ENCODE assay signal across 10 cellular contexts in the genomic region with DNA sequence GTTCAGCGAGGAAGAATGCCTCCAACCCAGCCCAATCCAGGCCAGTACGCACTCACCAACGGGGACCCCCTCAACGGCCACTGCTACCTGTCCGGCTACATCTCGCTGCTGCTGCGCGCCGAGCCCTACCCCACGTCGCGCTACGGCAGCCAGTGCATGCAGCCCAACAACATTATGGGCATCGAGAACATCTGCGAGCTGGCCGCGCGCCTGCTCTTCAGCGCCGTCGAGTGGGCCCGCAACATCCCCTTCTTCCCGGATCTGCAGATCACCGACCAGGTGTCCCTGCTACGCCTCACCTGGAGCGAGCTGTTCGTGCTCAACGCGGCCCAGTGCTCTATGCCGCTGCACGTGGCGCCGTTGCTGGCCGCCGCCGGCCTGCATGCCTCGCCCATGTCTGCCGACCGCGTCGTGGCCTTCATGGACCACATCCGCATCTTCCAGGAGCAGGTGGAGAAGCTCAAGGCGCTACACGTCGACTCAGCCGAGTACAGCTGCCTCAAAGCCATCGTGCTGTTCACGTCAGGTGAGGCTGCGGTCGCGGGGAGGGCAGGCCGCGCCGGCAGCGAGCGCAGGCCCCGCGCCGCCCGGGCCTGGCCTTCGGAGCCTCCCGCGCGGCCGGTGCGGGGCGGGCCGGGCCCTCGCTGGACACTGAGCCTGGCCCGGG. TPM values are rescaled to one million over a fixed set of nuclear protein-coding genes. Genes with fewer than 3 reads are reported as not detected.
DNase-seq lines count a peak whose midpoint lies in the region; ATAC-seq and TF ChIP-seq lines count a peak whose summit lies in the region.
"Had no signal": no experiment of that assay in that cellular context is flagged by ENCODE, and none has a peak within 500 bp of the region (broad histone marks: within the 10 kb centered on the region; RNA-seq: fewer than 3 reads in every experiment).

No MANE protein-coding gene starts in this region.

- peaks cover 60% of the 10 kb centered on the region for H3K27me3 Mint-ChIP-seq in activated CD4-positive, alpha-beta T cell treated with anti-CD3 and anti-CD28 coated beads for 36 hours
- peaks cover 47% of the 10 kb centered on the region for H3K27me3 Mint-ChIP-seq in stimulated activated naive CD8-positive, alpha-beta T cell treated with anti-CD3 and anti-CD28 coated beads, Interleukin-15, amount 100 ng/mL, for 72 hours

- TF ChIP-seq CTCF in brain microvascular endothelial cell (IDR thresholded peaks at IDR 0.05; ENCODE audit: low read depth, low read length, missing control alignments), result no peak

- peak overlapping the region; percentile 76 for H3K27ac ChIP-seq in brain microvascular endothelial cell
- H3K27ac ChIP-seq: thoracic aorta had no signal

- intact Hi-C loops in activated CD4-positive, alpha-beta T cell treated with anti-CD3 and anti-CD28 coated beads for 36 hours (cut with DNase I, micrococcal nuclease), result loop anchor here (2.0 kb wide), 3 partner anchors 15 to 19 kb away; no protein-coding TSS in a partner anchor

- H3K4me3 Mint-ChIP-seq in activated CD4-positive, alpha-beta T cell treated with anti-CD3 and anti-CD28 coated beads for 36 hours, result no peak overlapping the region
- H3K4me3 Mint-ChIP-seq in stimulated activated naive CD8-positive, alpha-beta T cell treated with anti-CD3 and anti-CD28 coated beads, Interleukin-15, amount 100 ng/mL, for 72 hours, result peak overlapping the region; percentile 53 to 71

- H3K36me3 ChIP-seq in brain microvascular endothelial cell (replicated peaks), result peaks cover 47% of the 10 kb centered on the region
- H3K36me3 ChIP-seq: thoracic aorta had no signal

- no peak overlapping the region for H3K27ac Mint-ChIP-seq in activated CD4-positive, alpha-beta T cell treated with anti-CD3 and anti-CD28 coated beads for 36 hours
- H3K27ac Mint-ChIP-seq in stimulated activated naive CD8-positive, alpha-beta T cell treated with anti-CD3 and anti-CD28 coated beads, Interleukin-15, amount 100 ng/mL, for 72 hours, result peak overlapping the region in 1 of 2 donors; percentile 57

- peaks cover 6% of the 10 kb centered on the region for H3K36me3 Mint-ChIP-seq in activated CD4-positive, alpha-beta T cell treated with anti-CD3 and anti-CD28 coated beads for 36 hours (ENCODE audit: low read depth)

- peaks cover 22% of the 10 kb centered on the region for H3K4me1 Mint-ChIP-seq in activated CD4-positive, alpha-beta T cell treated with anti-CD3 and anti-CD28 coated beads for 36 hours
- H3K4me1 Mint-ChIP-seq in stimulated activated naive CD8-positive, alpha-beta T cell treated with anti-CD3 and anti-CD28 coated beads, Interleukin-15, amount 100 ng/mL, for 72 hours, result peaks cover 28% of the 10 kb centered on the region

- no peaks in the 10 kb centered on the region for H3K27me3 ChIP-seq in brain microvascular endothelial cell (replicated peaks)

- no peak for ATAC-seq in activated CD4-positive, alpha-beta T cell treated with anti-CD3 and anti-CD28 coated beads for 36 hours
- ATAC-seq in stimulated activated naive CD8-positive, alpha-beta T cell treated with anti-CD3 and anti-CD28 coated beads, Interleukin-15, amount 100 ng/mL, for 72 hours, result peak; percentile 15

- peak; percentile 32 for DNase-seq in activated CD4-positive, alpha-beta T cell treated with anti-CD3 and anti-CD28 coated beads for 36 hours
- DNase-seq in activated CD4-positive, alpha-beta T cell treated with anti-CD3 and anti-CD28 coated beads for 4 hours, result no peak
- DNase-seq in brain microvascular endothelial cell (no peak), left kidney (ENCODE audit: low read depth, low spot score) (peak; percentile 57), pons (ENCODE audit: low spot score) (no peak), activated gamma-delta T cell (lab: John Stamatoyannopoulos, UW) (no peak), NCI-H1048 (lab: John Stamatoyannopoulos, UW) (no peak)
- no peak for DNase-seq in stimulated activated naive CD8-positive, alpha-beta T cell treated with anti-CD3 and anti-CD28 coated beads, Interleukin-15, amount 100 ng/mL, for 72 hours
- DNase-seq: islet precursor cell had no signal

- CTCF ChIA-PET in activated CD4-positive, alpha-beta T cell treated with anti-CD3 and anti-CD28 coated beads for 36 hours (lab: Charles Lee), result interaction anchor here (0.9 to 1.6 kb wide), 6 partner anchors 9 to 328 kb away, joined by 4 to 7 read pairs (median 6); no protein-coding TSS in a partner anchor

- POLR2A ChIA-PET in activated CD4-positive, alpha-beta T cell treated with anti-CD3 and anti-CD28 coated beads for 36 hours (lab: Charles Lee), result no interaction called here

- no peaks in the 10 kb centered on the region for H3K9me3 Mint-ChIP-seq in activated CD4-positive, alpha-beta T cell treated with anti-CD3 and anti-CD28 coated beads for 36 hours (ENCODE audit: low read depth)
- peaks cover 0 to 6% of the 10 kb centered on the region in 2 donors for H3K9me3 Mint-ChIP-seq in stimulated activated naive CD8-positive, alpha-beta T cell treated with anti-CD3 and anti-CD28 coated beads, Interleukin-15, amount 100 ng/mL, for 72 hours

- H3K4me3 ChIP-seq in brain microvascular endothelial cell (ENCODE audit: low read depth, low read length), result peak overlapping the region; percentile 68
- H3K4me3 ChIP-seq: thoracic aorta had no signal

- in situ Hi-C loops in brain microvascular endothelial cell (cut with HindIII; ENCODE audit: low pct_ligation_motif_present, low sequenced_read_pairs), result no loop called here

RNA-seq across cellular contexts. Expression of gene NR2F1, which starts 5.0 kb away (rescaled TPM):
- not detected for total RNA-seq in activated CD4-positive, alpha-beta T cell treated with anti-CD3 and anti-CD28 coated beads for 36 hours

RNA-seq across cellular contexts. Expression of gene NR2F1-AS1, which starts 7.0 kb away (rescaled TPM):
- not detected for total RNA-seq in activated CD4-positive, alpha-beta T cell treated with anti-CD3 and anti-CD28 coated beads for 36 hours

Comparison
In these comparisons a context has a peak if more than half of its experiments do, and no peak if none do; other contexts are left out.
1. DNase-seq: peak in activated CD4-positive, alpha-beta T cell treated with anti-CD3 and anti-CD28 coated beads for 36 hours (single experiment) and left kidney (single experiment); none in activated CD4-positive, alpha-beta T cell treated with anti-CD3 and anti-CD28 coated beads for 4 hours (0 of 2), brain microvascular endothelial cell (single experiment), stimulated activated naive CD8-positive, alpha-beta T cell treated with anti-CD3 and anti-CD28 coated beads, Interleukin-15, amount 100 ng/mL, for 72 hours (0 of 2), pons (single experiment), activated gamma-delta T cell (single experiment) and NCI-H1048 (single experiment).